In genomic region chr17:49498037-49498615, GRCh38 we compare ENCODE assay signal across 12 cellular contexts. TPM values are rescaled to one million over a fixed set of nuclear protein-coding genes. Genes with fewer than 3 reads are reported as not detected.
A peak's percentile ranks its signal among the peaks of the same experiment; 100 is the strongest.
DNase-seq lines count a peak whose midpoint lies in the region; ATAC-seq, FAIRE-seq and TF ChIP-seq lines count a peak whose summit lies in the region.
"Had no signal": no experiment of that assay in that cellular context is flagged by ENCODE, and none has a peak within 500 bp of the region (broad histone marks: within the 10 kb centered on the region; RNA-seq: fewer than 3 reads in every experiment).

No MANE protein-coding gene starts in this region.

- H3K4me2 ChIP-seq in H1 (ENCODE audit: insufficient read depth in 1 of 2, low read depth in 2 of 2, low read length in 2 of 2) (peak overlapping the region; percentile 91 to 95), neuronal stem cell (ENCODE audit: insufficient read depth, low read length, poor library complexity, severe bottlenecking) (peak overlapping the region; percentile 98)

- peaks cover 29% of the 10 kb centered on the region for H3K4me1 ChIP-seq in CD8-positive, alpha-beta memory T cell (ENCODE audit: insufficient read depth, low read length)
- peaks cover 3 to 13% (median 12%) of the 10 kb centered on the region in 4 experiments for H3K4me1 ChIP-seq in H1 (replicated peaks in 1 of 4; ENCODE audit: control insufficient read depth in 3 of 4, insufficient read depth in 4 of 4, low read length in 3 of 4)
- H3K4me1 ChIP-seq in neuronal stem cell (ENCODE audit: control insufficient read depth in 2 of 2, insufficient read depth in 1 of 2, low read depth in 1 of 2, low read length in 2 of 2), result peaks cover 12 to 18% of the 10 kb centered on the region in 2 donors

- no peaks in the 10 kb centered on the region for H3K36me3 ChIP-seq in CD8-positive, alpha-beta memory T cell (ENCODE audit: insufficient read depth, low read length)
- H3K36me3 ChIP-seq in H1 (ENCODE audit: control insufficient read depth in 2 of 4, insufficient read depth in 4 of 4, low read length in 3 of 4), result no peaks in the 10 kb centered on the region
- no peaks in the 10 kb centered on the region for H3K36me3 ChIP-seq in neuronal stem cell (replicated peaks in 1 of 2; ENCODE audit: control insufficient read depth in 2 of 2, insufficient read depth in 2 of 2, low read length in 2 of 2)
- H3K36me3 ChIP-seq: MG63 had no signal

- peaks cover 19 to 37% (median 24%) of the 10 kb centered on the region in 3 donors for H3K4me1 Mint-ChIP-seq in CD8-positive, alpha-beta memory T cell
- peaks cover 5 to 13% (median 10%) of the 10 kb centered on the region in 3 donors for H3K4me1 Mint-ChIP-seq in IgD-negative memory B cell

- no peaks in the 10 kb centered on the region for H3K9me3 Mint-ChIP-seq in CD8-positive, alpha-beta memory T cell
- H3K9me3 Mint-ChIP-seq in IgD-negative memory B cell, result no peaks in the 10 kb centered on the region
- H3K9me3 Mint-ChIP-seq: activated CD4-positive, alpha-beta memory T cell treated with anti-CD3 and anti-CD28 coated beads for 36 hours; stimulated activated naive CD8-positive, alpha-beta T cell treated with anti-CD3 and anti-CD28 coated beads, Interleukin-15, Interleukin-2, amounts not matched to agents 100 ng/mL and 50 ng/mL, for 24 hours had no signal

- TF ChIP-seq POLR2A in H1 (IDR thresholded peaks at IDR 0.05; ENCODE audit: control extremely low read depth in 1 of 2, low read depth in 2 of 2, low read length in 2 of 2), result no peak

- H4K91ac ChIP-seq in H1 (replicated peaks; ENCODE audit: insufficient read length, low read length) (peak overlapping the region; percentile 70), neuronal stem cell (ENCODE audit: low read depth, low read length, poor library complexity) (no peak overlapping the region)

- no peak for ATAC-seq in left lobe of liver

- H3K23ac ChIP-seq in H1 (ENCODE audit: insufficient read length) (no peak overlapping the region), neuronal stem cell (ENCODE audit: low read depth, low read length, poor library complexity) (no peak overlapping the region)

- TF ChIP-seq RAD21 in H1 (IDR thresholded peaks at IDR 0.05 in 1 of 2, conservative IDR thresholded peaks at IDR 0.05 in 1 of 2; ENCODE audit: low read depth in 2 of 2, low read length in 2 of 2), result peak; percentile 24 to 39; a peak in 2 of 4 replicates

- H3K4me3 ChIP-seq in CD8-positive, alpha-beta memory T cell (ENCODE audit: low read length), result peak overlapping the region; percentile 51
- H3K4me3 ChIP-seq in H1 (ENCODE audit: extremely low read depth in 1 of 4, insufficient read depth in 2 of 4, low read depth in 3 of 4, low read length in 4 of 4) (peak overlapping the region; percentile 57 to 79 (median 72); a peak in 7 of 8 replicates), neuronal stem cell (ENCODE audit: low read length in 2 of 2) (peak overlapping the region in 1 of 2 donors; percentile 92)
- H3K4me3 ChIP-seq: MG63 had no signal

- H2AK5ac ChIP-seq in H1 (ENCODE audit: low read depth, low read length) (no peak overlapping the region), neuronal stem cell (ENCODE audit: low read depth, low read length) (no peak overlapping the region)

- H3K18ac ChIP-seq in H1 (ENCODE audit: extremely low read depth, low read length) (peak overlapping the region; percentile 71; the same call in 1 of the 2 replicates), neuronal stem cell (ENCODE audit: low read length) (no peak overlapping the region)

- H4K8ac ChIP-seq in H1 (ENCODE audit: extremely low read depth, insufficient read depth, low read length) (peak overlapping the region; percentile 82), neuronal stem cell (ENCODE audit: low read depth, low read length) (no peak overlapping the region)

- H3K27ac Mint-ChIP-seq in CD8-positive, alpha-beta memory T cell, result no peak overlapping the region
- no peak overlapping the region for H3K27ac Mint-ChIP-seq in IgD-negative memory B cell
- H3K27ac Mint-ChIP-seq: activated CD4-positive, alpha-beta memory T cell treated with anti-CD3 and anti-CD28 coated beads for 36 hours; stimulated activated naive CD8-positive, alpha-beta T cell treated with anti-CD3 and anti-CD28 coated beads, Interleukin-15, Interleukin-2, amounts not matched to agents 100 ng/mL and 50 ng/mL, for 24 hours had no signal

- H2BK20ac ChIP-seq in H1 (ENCODE audit: low read length), result peak overlapping the region; percentile 90

- H3K4me3 Mint-ChIP-seq in CD8-positive, alpha-beta memory T cell, result peak overlapping the region; percentile 72 to 92 (median 80)
- peak overlapping the region; percentile 68 to 89 (median 78) for H3K4me3 Mint-ChIP-seq in IgD-negative memory B cell

- no peak overlapping the region for H3K14ac ChIP-seq in H1 (ENCODE audit: insufficient read length)
- no peak overlapping the region for H3K14ac ChIP-seq in neuronal stem cell (ENCODE audit: low read length)

- peaks cover 31% of the 10 kb centered on the region; the same call in 1 of the 2 replicates for H3K23me2 ChIP-seq in H1 (ENCODE audit: low read depth, low read length)

- no peak overlapping the region for H2BK15ac ChIP-seq in H1 (ENCODE audit: low read length)
- no peak overlapping the region for H2BK15ac ChIP-seq in neuronal stem cell (ENCODE audit: low read length)

- H3K9me3 ChIP-seq in CD8-positive, alpha-beta memory T cell (ENCODE audit: low read length), result no peaks in the 10 kb centered on the region
- H3K9me3 ChIP-seq in H1 (ENCODE audit: insufficient read depth in 2 of 2, low read depth in 1 of 2, low read length in 1 of 2) (no peaks in the 10 kb centered on the region), neuronal stem cell (replicated peaks in 1 of 2; ENCODE audit: control insufficient read depth in 2 of 2, insufficient read depth in 1 of 2, low read depth in 1 of 2, low read length in 2 of 2) (no peaks in the 10 kb centered on the region)
- H3K9me3 ChIP-seq: MG63 had no signal

- no peak for TF ChIP-seq EP300 in H1 (IDR thresholded peaks at IDR 0.05; ENCODE audit: borderline replicate concordance in 1 of 2, low read depth in 2 of 2, low read length in 2 of 2)

- no peak overlapping the region for H4K5ac ChIP-seq in H1 (ENCODE audit: insufficient read length, low read depth, low read length)

- H2BK120ac ChIP-seq in H1 (replicated peaks; ENCODE audit: low read depth, low read length), result no peak overlapping the region
- H2BK120ac ChIP-seq in neuronal stem cell (ENCODE audit: low read depth, low read length), result no peak overlapping the region

- POLR2A ChIA-PET in CD8-positive, alpha-beta memory T cell (lab: Charles Lee), result no interaction called here
- POLR2A ChIA-PET in H1 (lab: Charles Lee; ENCODE audit: partially characterized antibody), result interaction anchor here (1.3 to 4.1 kb wide), 4 partner anchors 9 to 88 kb away, joined by 3 to 24 read pairs (median 8); no protein-coding TSS in a partner anchor

- peaks cover 52% of the 10 kb centered on the region for H3K27me3 ChIP-seq in CD8-positive, alpha-beta memory T cell (ENCODE audit: insufficient read depth, low read length, poor library complexity, severe bottlenecking)
- H3K27me3 ChIP-seq in H1 (replicated peaks in 1 of 4; ENCODE audit: control insufficient read depth in 3 of 4, extremely low read depth in 1 of 4, insufficient read depth in 3 of 4, low read length in 3 of 4) (peaks cover 12 to 47% (median 38%) of the 10 kb centered on the region in 4 experiments), neuronal stem cell (ENCODE audit: control insufficient read depth in 3 of 3, insufficient read depth in 3 of 3, low read depth in 1 of 3, low read length in 3 of 3) (peaks cover 11 to 88% (median 24%) of the 10 kb centered on the region in 3 experiments)

- FAIRE-seq in H1 (lab: Jason Lieb, UNC), result no peak
- FAIRE-seq: colon had no signal

- peak overlapping the region; percentile 75; the same call in 1 of the 2 replicates for H2BK12ac ChIP-seq in H1 (ENCODE audit: low read depth, low read length)
- no peak overlapping the region for H2BK12ac ChIP-seq in neuronal stem cell (ENCODE audit: low read length)

- no peaks in the 10 kb centered on the region for H4K20me1 ChIP-seq in H1 (replicated peaks in 1 of 2; ENCODE audit: control insufficient read depth in 1 of 2, insufficient read depth in 2 of 2, low read length in 2 of 2)

- TF ChIP-seq CTCF in H1 (IDR thresholded peaks at IDR 0.05; ENCODE audit: control extremely low read depth in 1 of 3, insufficient read depth in 1 of 3, low read depth in 1 of 3, low read length in 3 of 3), result peak; percentile 38 to 50 (median 45)

- H3K4ac ChIP-seq in H1 (replicated peaks; ENCODE audit: insufficient read length, low read depth, low read length), result peak overlapping the region; percentile 35
- no peak overlapping the region for H3K4ac ChIP-seq in neuronal stem cell (ENCODE audit: low read length)

- H2BK5ac ChIP-seq in H1 (ENCODE audit: low read depth, low read length), result no peak overlapping the region
- no peak overlapping the region for H2BK5ac ChIP-seq in neuronal stem cell (ENCODE audit: low read length)

- no peak overlapping the region for H3K27ac ChIP-seq in CD8-positive, alpha-beta memory T cell (ENCODE audit: low read depth, low read length)
- H3K27ac ChIP-seq in H1 (ENCODE audit: low read depth, low read length) (no peak overlapping the region), neuronal stem cell (replicated peaks; ENCODE audit: low read length) (no peak overlapping the region)

- CTCF ChIA-PET in CD8-positive, alpha-beta memory T cell (lab: Charles Lee), result interaction anchor here (0.6 to 3.4 kb wide), 4 partner anchors 9 to 59 kb away, joined by 3 to 25 read pairs (median 6); no protein-coding TSS in a partner anchor
- CTCF ChIA-PET in H1 (lab: Charles Lee; ENCODE audit: partially characterized antibody), result interaction anchor here (0.6 to 12.8 kb wide), 23 partner anchors 10 to 218 kb away, joined by 3 to 210 read pairs (median 7); no protein-coding TSS in a partner anchor

- H3K9ac ChIP-seq in H1 (replicated peaks in 1 of 4; ENCODE audit: extremely low read depth in 1 of 4, low read depth in 3 of 4, low read length in 3 of 4) (0 out of 7 replicates have a peak overlapping the region, but pooled peaks of 1 of the 4 experiments have one; percentile 4), neuronal stem cell (ENCODE audit: low read depth, low read length, poor library complexity) (no peak overlapping the region)

- H2AFZ ChIP-seq in H1 (ENCODE audit: low read length) (no peak overlapping the region), neuronal stem cell (ENCODE audit: low read length) (peak overlapping the region; percentile 93)

- no peaks in the 10 kb centered on the region for H3K36me3 Mint-ChIP-seq in CD8-positive, alpha-beta memory T cell
- H3K36me3 Mint-ChIP-seq in IgD-negative memory B cell, result no peaks in the 10 kb centered on the region
- H3K36me3 Mint-ChIP-seq: activated CD4-positive, alpha-beta memory T cell treated with anti-CD3 and anti-CD28 coated beads for 36 hours had no signal

- no peak for DNase-seq in CD8-positive, alpha-beta memory T cell
- peak in 1 of 2 experiments; percentile 72 for DNase-seq in H1 (ENCODE audit: low read depth in 1 of 2, low spot score in 2 of 2)
- peak; percentile 30 for DNase-seq in neuronal stem cell (ENCODE audit: low spot score)
- no peak for DNase-seq in AG08395 (ENCODE audit: low spot score)
- no peak for DNase-seq in left lobe of liver (ENCODE audit: low spot score)
- no peak for DNase-seq in ureter (ENCODE audit: low spot score)
- DNase-seq: GF-D8 had no signal

- peaks cover 38 to 52% of the 10 kb centered on the region in 2 donors for H3K27me3 Mint-ChIP-seq in CD8-positive, alpha-beta memory T cell
- H3K27me3 Mint-ChIP-seq in IgD-negative memory B cell, result peaks cover 38% of the 10 kb centered on the region

- no peaks in the 10 kb centered on the region for H3K79me1 ChIP-seq in H1 (ENCODE audit: low read depth, low read length)
- peaks cover 2% of the 10 kb centered on the region for H3K79me1 ChIP-seq in neuronal stem cell (ENCODE audit: low read depth, low read length)

- H3K56ac ChIP-seq in H1 (replicated peaks; ENCODE audit: insufficient read length, low read depth, low read length), result no peak overlapping the region

- 17% methylated on average over 12 of the region's 12 CpGs; no CpG with 5 or more reads in 1 of the 2 experiments for WGBS in H1 (ENCODE audit: extremely low coverage in 1 of 2, insufficient coverage in 1 of 2, insufficient read length in 1 of 2, insufficient replicate concordance in 2 of 2, low coverage in 1 of 2, low lambda C conversion rate in 2 of 2, missing lambda C conversion rate in 1 of 2), 2 experiments
- no CpG with 5 or more reads among the region's 12 CpGs for WGBS in neuronal stem cell (ENCODE audit: extremely low coverage in 2 of 2, insufficient read length in 2 of 2, insufficient replicate concordance in 1 of 2), 2 donors

- no peaks in the 10 kb centered on the region for H3K79me2 ChIP-seq in H1 (ENCODE audit: control insufficient read depth in 1 of 2, insufficient read depth in 2 of 2, low read length in 2 of 2)

RNA-seq across cellular contexts. Expression of gene NGFR, which starts 3.0 kb away (rescaled TPM):
- under 1 TPM; 0.07 to 0.15 TPM for total RNA-seq in CD8-positive, alpha-beta memory T cell
- 0.37 TPM for polyA plus RNA-seq in CD8-positive, alpha-beta memory T cell
- not detected for polyA plus RNA-seq in IgD-negative memory B cell
- total RNA-seq in H1 (2021; fragmentation: NEBNext Ultra II Directional; extraction: Animal tissue kit (Norgen Biotek cat#: 25700)), result 8.1 TPM in 2 replicates
- 10.3 and 19.4 TPM in 2 replicates for polyA plus RNA-seq in H1 (2011; rRNA removed)
- 13.8 TPM for polyA plus RNA-seq in H1 (2011; cell fraction: cytosol; rRNA removed)
- 13.1 TPM for polyA plus RNA-seq in H1 (2011; cell fraction: nucleus; rRNA removed)
- 5.7 to 12.2 TPM (median 10.3 TPM) in 4 replicates for polyA plus RNA-seq in H1 (2012, experiment 1 of 2)
- polyA plus RNA-seq in H1 (2012, experiment 2 of 2), result 8.0 TPM
- polyA plus RNA-seq in H1 (2013, experiment 1 of 2), result 13.1 TPM
- 13.5 TPM for polyA plus RNA-seq in H1 (2013, experiment 2 of 2)
- 4.4 and 5.9 TPM in 2 replicates for polyA minus RNA-seq in H1 (2011; rRNA and poly(A)+ RNA removed)
- 4.4 TPM for polyA minus RNA-seq in H1 (2011; cell fraction: cytosol; rRNA and poly(A)+ RNA removed)
- polyA minus RNA-seq in H1 (2011; cell fraction: nucleus; rRNA and poly(A)+ RNA removed), result 5.5 TPM
- 29.4 TPM for polyA plus RNA-seq in neuronal stem cell (2013, experiment 1 of 2)
- polyA plus RNA-seq in neuronal stem cell (2013, experiment 2 of 2), result 29.5 TPM
- total RNA-seq in left lobe of liver, result 14.0 TPM
- total RNA-seq in ureter, result 10.0 TPM
